Comparison of ENCODE assay signal across 18 cellular contexts in genomic region chr2:138723588-138723987, GRCh38. TPM values are rescaled to one million over a fixed set of nuclear protein-coding genes. Genes with fewer than 3 reads are reported as not detected.
DNase-seq lines count a peak whose midpoint lies in the region; ATAC-seq and TF ChIP-seq lines count a peak whose summit lies in the region.
"Had no signal": no experiment of that assay in that cellular context is flagged by ENCODE, and none has a peak within 500 bp of the region (broad histone marks: within the 10 kb centered on the region; RNA-seq: fewer than 3 reads in every experiment).

No MANE protein-coding gene starts in this region.

- no peak overlapping the region for H3K4me3 Mint-ChIP-seq in Calu3 (ENCODE audit: low read depth, unreplicated experiment)
- H3K4me3 Mint-ChIP-seq: CD4-positive, alpha-beta memory T cell; HFFc6 had no signal

- H3K79me2 ChIP-seq in trophoblast cell (ENCODE audit: control insufficient read depth, insufficient read depth, low read length, poor library complexity): no peaks in the 10 kb centered on the region

- no peak overlapping the region for H2AFZ ChIP-seq in mesenchymal stem cell (ENCODE audit: low read depth, low read length)
- H2AFZ ChIP-seq in trophoblast cell (ENCODE audit: insufficient read depth, low read length, poor library complexity): no peak overlapping the region

- H3K18ac ChIP-seq in mesenchymal stem cell (ENCODE audit: low read depth in 1 of 2, low read length in 2 of 2): peak overlapping the region in 1 of 2 experiments; percentile 11
- H3K18ac ChIP-seq in trophoblast cell (ENCODE audit: low read length): peak overlapping the region; percentile 68

- H2BK15ac ChIP-seq in mesenchymal stem cell (ENCODE audit: low read depth, poor library complexity, severe bottlenecking): no peak overlapping the region

- H3K27ac ChIP-seq in HEK293 (ENCODE audit: extremely low read depth, low read depth, low read length) (no peak overlapping the region), mesenchymal stem cell (ENCODE audit: low read length, poor library complexity, severe bottlenecking) (no peak overlapping the region), trophoblast cell (ENCODE audit: low read depth, low read length) (no peak overlapping the region)
- H3K27ac ChIP-seq: A549, C4-2B, HL-60 had no signal

- H4K12ac ChIP-seq in trophoblast cell (ENCODE audit: low read depth, low read length): no peak overlapping the region

- ATAC-seq in HG03342 (IDR thresholded peaks at IDR 0.05; ENCODE audit: unreplicated experiment): no peak
- ATAC-seq: A549 had no signal

- H3K9me3 Mint-ChIP-seq in Calu3 (ENCODE audit: low read depth, unreplicated experiment): no peaks in the 10 kb centered on the region
- H3K9me3 Mint-ChIP-seq: CD4-positive, alpha-beta memory T cell; HFFc6 had no signal

- H3K9ac ChIP-seq in mesenchymal stem cell (ENCODE audit: low read length) (no peak overlapping the region), trophoblast cell (ENCODE audit: low read length) (no peak overlapping the region)

- H3K27me3 Mint-ChIP-seq in Calu3 (ENCODE audit: unreplicated experiment): no peaks in the 10 kb centered on the region
- H3K27me3 Mint-ChIP-seq: CD4-positive, alpha-beta memory T cell had no signal

- peak overlapping the region; percentile 40 for H4K91ac ChIP-seq in mesenchymal stem cell (ENCODE audit: low read length)
- no peak overlapping the region for H4K91ac ChIP-seq in trophoblast cell (ENCODE audit: low read depth, low read length)

- no peaks in the 10 kb centered on the region for H3K27me3 ChIP-seq in mesenchymal stem cell (ENCODE audit: control insufficient read depth in 1 of 2, insufficient read depth in 1 of 2, low read length in 2 of 2)
- H3K27me3 ChIP-seq in trophoblast cell (ENCODE audit: insufficient read depth, low read length): no peaks in the 10 kb centered on the region
- H3K27me3 ChIP-seq: BE2C had no signal

- H3K9me3 ChIP-seq in HEK293 (ENCODE audit: control insufficient read depth, insufficient read depth, low read depth, low read length) (no peaks in the 10 kb centered on the region), mesenchymal stem cell (ENCODE audit: control insufficient read depth, low read length) (no peaks in the 10 kb centered on the region), trophoblast cell (ENCODE audit: insufficient read depth, low read depth, low read length) (no peaks in the 10 kb centered on the region)
- H3K9me3 ChIP-seq: A549, BE2C, HAP-1 had no signal

- H3K79me1 ChIP-seq in mesenchymal stem cell (replicated peaks; ENCODE audit: low read length, poor library complexity, severe bottlenecking) (no peaks in the 10 kb centered on the region), trophoblast cell (ENCODE audit: low read length) (no peaks in the 10 kb centered on the region)

- CTCF ChIA-PET in HEK293 (lab: Yijun Ruan, JAX): interaction anchor here (0.7 to 1.7 kb wide), 2 partner anchors 47 to 63 kb away, joined by 3 to 10 read pairs; no protein-coding TSS in a partner anchor
- CTCF ChIA-PET in Calu3 (lab: Charles Lee): no interaction called here

- H3K14ac ChIP-seq in mesenchymal stem cell (ENCODE audit: low read length in 2 of 2) (no peak overlapping the region), trophoblast cell (ENCODE audit: low read length) (no peak overlapping the region)

- intact Hi-C loops in Calu3 (cut with micrococcal nuclease; ENCODE audit: unreplicated experiment): no loop called here

- peaks cover 21% of the 10 kb centered on the region for H3K4me1 Mint-ChIP-seq in Calu3 (ENCODE audit: low read depth, unreplicated experiment)
- H3K4me1 Mint-ChIP-seq: CD4-positive, alpha-beta memory T cell had no signal

- no peaks in the 10 kb centered on the region for H3K4me1 ChIP-seq in HEK293 (ENCODE audit: control insufficient read depth, insufficient read depth, low read length)
- peaks cover 7% of the 10 kb centered on the region for H3K4me1 ChIP-seq in mesenchymal stem cell (ENCODE audit: control insufficient read depth, insufficient read depth, low read depth, low read length)
- no peaks in the 10 kb centered on the region for H3K4me1 ChIP-seq in trophoblast cell (ENCODE audit: control insufficient read depth in 1 of 2, insufficient read depth in 2 of 2, low read length in 2 of 2)
- H3K4me1 ChIP-seq: BE2C had no signal

- no TSS peak for BruUV-seq in Calu3 (replicated peaks; lab: Mats Ljungman, UMichigan)

- TF ChIP-seq CTCF in HEK293 (tag by site-specific recombination; IDR thresholded peaks at IDR 0.05): no peak
- no peak for TF ChIP-seq CTCF in Calu3 (IDR thresholded peaks at IDR 0.05; ENCODE audit: unreplicated experiment)

- no peaks in the 10 kb centered on the region for H3K36me3 Mint-ChIP-seq in Calu3 (ENCODE audit: insufficient read depth, unreplicated experiment)
- H3K36me3 Mint-ChIP-seq: CD4-positive, alpha-beta memory T cell had no signal

- H3K23ac ChIP-seq in mesenchymal stem cell (ENCODE audit: low read length in 2 of 2) (no peak overlapping the region), trophoblast cell (ENCODE audit: low read length) (no peak overlapping the region)

- no peak overlapping the region for H3K4me3 ChIP-seq in HEK293 (ENCODE audit: low read depth, low read length)
- no peak overlapping the region for H3K4me3 ChIP-seq in mesenchymal stem cell (ENCODE audit: insufficient read depth in 1 of 2, low read depth in 1 of 2, low read length in 2 of 2)
- H3K4me3 ChIP-seq in trophoblast cell (ENCODE audit: low read depth, low read length): no peak overlapping the region
- H3K4me3 ChIP-seq: A549, HAP-1 had no signal

- H3K36me3 ChIP-seq in HEK293 (ENCODE audit: control insufficient read depth in 2 of 2, insufficient read depth in 1 of 2, low read length in 2 of 2): no peaks in the 10 kb centered on the region
- no peaks in the 10 kb centered on the region for H3K36me3 ChIP-seq in mesenchymal stem cell (ENCODE audit: control insufficient read depth in 1 of 2, insufficient read depth in 2 of 2, low read depth in 1 of 2, low read length in 2 of 2)
- peaks cover 3 to 6% of the 10 kb centered on the region in 2 experiments for H3K36me3 ChIP-seq in trophoblast cell (ENCODE audit: control insufficient read depth in 1 of 2, insufficient read depth in 2 of 2, low read length in 2 of 2)
- H3K36me3 ChIP-seq: BE2C, HAP-1 had no signal

- H4K8ac ChIP-seq in mesenchymal stem cell (ENCODE audit: low read length) (no peak overlapping the region), trophoblast cell (ENCODE audit: low read depth, low read length) (no peak overlapping the region)

- H2BK120ac ChIP-seq in mesenchymal stem cell (ENCODE audit: low read depth, low read length) (no peak overlapping the region), trophoblast cell (ENCODE audit: insufficient read depth, low read length, poor library complexity) (no peak overlapping the region)

- no peak overlapping the region for H3K27ac Mint-ChIP-seq in Calu3 (ENCODE audit: unreplicated experiment)
- H3K27ac Mint-ChIP-seq: CD4-positive, alpha-beta memory T cell; HFFc6 had no signal

- peak; percentile 74 for DNase-seq in NCI-H226
- DNase-seq in mesenchymal stem cell: no peak
- DNase-seq in trophoblast cell: no peak
- no peak for DNase-seq in Calu3
- DNase-seq in NCI-H446 (lab: John Stamatoyannopoulos, UW): no peak
- DNase-seq: BE2C; CD4-positive, alpha-beta memory T cell; DND-41; GDM1; GOT3; HFFc6 had no signal

- POLR2A ChIA-PET in HEK293 (lab: Yijun Ruan, JAX): no interaction called here

- H2AK5ac ChIP-seq in mesenchymal stem cell (ENCODE audit: low read length, severe bottlenecking): peak overlapping the region; percentile 8
- H2AK5ac ChIP-seq in trophoblast cell (ENCODE audit: low read length): no peak overlapping the region

- H3K4me2 ChIP-seq in mesenchymal stem cell (ENCODE audit: low read length, poor library complexity, severe bottlenecking) (no peak overlapping the region), trophoblast cell (ENCODE audit: low read length) (no peak overlapping the region)

- no peak overlapping the region for H3K4ac ChIP-seq in mesenchymal stem cell (ENCODE audit: low read depth in 1 of 2, low read length in 2 of 2)
- H3K4ac ChIP-seq in trophoblast cell (ENCODE audit: low read depth, low read length): no peak overlapping the region

- WGBS in mesenchymal stem cell: 83% methylated on average over 4 of the region's 6 CpGs
- no CpG with 5 or more reads among the region's 6 CpGs for WGBS in trophoblast cell (ENCODE audit: extremely low coverage, insufficient coverage, insufficient read length)

- no peak overlapping the region for H2BK5ac ChIP-seq in mesenchymal stem cell (ENCODE audit: low read depth, low read length, poor library complexity, severe bottlenecking)
- no peak overlapping the region for H2BK5ac ChIP-seq in trophoblast cell (ENCODE audit: low read depth, low read length, poor library complexity)

- H2BK12ac ChIP-seq in mesenchymal stem cell (ENCODE audit: low read length in 2 of 2) (peak overlapping the region; percentile 56 to 63), trophoblast cell (ENCODE audit: low read length) (no peak overlapping the region)

TF ChIP-seq in HEK293, 187 proteins besides CTCF, POLR2A, EP300 and RAD21:
- TF ChIP-seq ZFHX2 (tag by site-specific recombination; conservative IDR thresholded peaks at IDR 0.05) (0 out of 2 replicates have a peak, but pooled peaks have one; percentile 12), KLF9 (tag by site-specific recombination; IDR thresholded peaks at IDR 0.05; ENCODE audit: low read depth) (no peak)

RNA-seq across cellular contexts. Expression of gene NXPH2, which starts 56.6 kb away (rescaled TPM):
- polyA plus RNA-seq in mesenchymal stem cell (2013, experiment 1 of 2): not detected
- polyA plus RNA-seq in mesenchymal stem cell (2013, experiment 2 of 2): 0.10 TPM
- polyA plus RNA-seq in trophoblast cell (2013): 14.4 and 14.6 TPM in 2 replicates
- 1.3 and 3.1 TPM in 2 replicates for total RNA-seq in Calu3 (2022)
- total RNA-seq: CD4-positive, alpha-beta memory T cell; HFFc6 had no signal
- polyA plus RNA-seq: A549; AG04450; CD4-positive, alpha-beta memory T cell had no signal
